In the genomic region with DNA sequence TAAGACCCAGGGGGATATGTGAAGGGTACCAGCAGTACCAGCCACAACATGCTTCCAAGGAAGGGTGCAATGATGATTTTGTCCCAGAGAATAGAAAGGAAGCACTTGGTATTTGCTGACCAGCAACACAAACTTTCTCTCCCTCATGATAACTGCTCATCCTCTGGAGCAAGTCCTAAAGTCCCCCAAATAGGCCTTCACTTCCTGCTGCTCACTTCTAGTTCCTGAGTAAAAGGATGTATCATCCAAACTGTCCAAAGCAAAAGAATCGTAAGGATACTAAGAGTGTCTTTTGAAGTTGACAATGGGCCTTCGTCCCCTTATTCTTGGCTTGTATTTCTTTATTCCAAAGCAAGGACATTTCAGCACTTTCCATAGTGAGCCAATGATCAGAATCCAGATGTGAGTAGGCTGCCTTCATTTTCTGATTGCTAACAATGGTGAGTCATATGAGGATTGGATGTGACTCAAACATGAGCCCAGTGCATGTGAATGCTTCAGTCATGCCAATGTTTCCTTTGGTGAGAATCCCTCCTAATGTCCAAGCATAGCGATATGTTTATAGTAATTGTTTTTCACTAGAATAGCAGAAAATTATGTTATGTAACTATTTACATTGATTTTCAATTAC, we compare ENCODE assay signal across 13 cellular contexts.
DNase-seq lines count a peak whose midpoint lies in the region; ATAC-seq, FAIRE-seq and TF ChIP-seq lines count a peak whose summit lies in the region.
"Had no signal": no experiment of that assay in that cellular context is flagged by ENCODE, and none has a peak within 500 bp of the region (broad histone marks: within the 10 kb centered on the region; RNA-seq: fewer than 3 reads in every experiment).

No MANE protein-coding gene starts in this region.

- BruUV-seq in mammary epithelial cell (replicated peaks; lab: Mats Ljungman, UMichigan) (no TSS peak), Calu3 (replicated peaks; lab: Mats Ljungman, UMichigan) (no TSS peak)

- FAIRE-seq in keratinocyte (lab: Jason Lieb, UNC), result peak; percentile 89

- H3K4me1 ChIP-seq in mammary epithelial cell (ENCODE audit: insufficient read depth, low read length) (peaks cover 2% of the 10 kb centered on the region), keratinocyte (ENCODE audit: control insufficient read depth, extremely low read depth, insufficient read depth, low read length) (no peaks in the 10 kb centered on the region), vagina (peaks cover 12% of the 10 kb centered on the region)

- TF ChIP-seq POLR2A in vagina (IDR thresholded peaks at IDR 0.05), result no peak

- H3K9me1 ChIP-seq in keratinocyte (ENCODE audit: control insufficient read depth, extremely low read depth, insufficient read depth, low read length), result no peaks in the 10 kb centered on the region

- no peak overlapping the region for H2AFZ ChIP-seq in mammary epithelial cell (ENCODE audit: low read depth, low read length)
- no peak overlapping the region for H2AFZ ChIP-seq in keratinocyte (ENCODE audit: control insufficient read depth, low read length)

- H3K9me3 Mint-ChIP-seq in activated naive CD4-positive, alpha-beta T cell treated with anti-CD3 and anti-CD28 coated beads, Interleukin-2, amount 50 U/mL, for 72 hours, result no peaks in the 10 kb centered on the region
- H3K9me3 Mint-ChIP-seq in Calu3 (ENCODE audit: low read depth, unreplicated experiment), result no peaks in the 10 kb centered on the region
- H3K9me3 Mint-ChIP-seq: activated naive CD4-positive, alpha-beta T cell treated with anti-CD3 and anti-CD28 coated beads, Interleukin-2, amount 10 ng/mL, durations not matched to agents 7 days and 5 days had no signal

- no peaks in the 10 kb centered on the region for H4K20me1 ChIP-seq in mammary epithelial cell (ENCODE audit: insufficient read depth, low read length)
- H4K20me1 ChIP-seq in keratinocyte (ENCODE audit: control insufficient read depth, extremely low read depth, insufficient read depth, low read length), result no peaks in the 10 kb centered on the region

- H3K4me2 ChIP-seq in mammary epithelial cell (ENCODE audit: insufficient read depth, low read depth, low read length), result no peak overlapping the region
- H3K4me2 ChIP-seq in keratinocyte (ENCODE audit: control insufficient read depth, extremely low read depth, insufficient read depth, low read depth, low read length), result no peak overlapping the region

- no peak overlapping the region for H3K9ac ChIP-seq in mammary epithelial cell (ENCODE audit: insufficient read depth, low read length)
- H3K9ac ChIP-seq in keratinocyte (ENCODE audit: control insufficient read depth, extremely low read depth, insufficient read depth, low read length), result no peak overlapping the region

- intact Hi-C loops in mammary epithelial cell (cut with micrococcal nuclease) (no loop called here), vagina (cut with DNase I) (no loop called here), Calu3 (cut with micrococcal nuclease; ENCODE audit: unreplicated experiment) (no loop called here)

- TF ChIP-seq CTCF in mammary epithelial cell (conservative IDR thresholded peaks at IDR 0.05 in 1 of 2, IDR thresholded peaks at IDR 0.05 in 1 of 2; ENCODE audit: extremely low read depth in 1 of 2, insufficient read depth in 1 of 2, low read depth in 1 of 2, low read length in 2 of 2) (no peak), keratinocyte (optimal IDR thresholded peaks at IDR 0.05 in 1 of 3, IDR thresholded peaks at IDR 0.05 in 1 of 3, conservative IDR thresholded peaks at IDR 0.05 in 1 of 3; ENCODE audit: extremely low read depth in 1 of 3, insufficient read depth in 2 of 3, low read length in 3 of 3) (no peak), vagina (IDR thresholded peaks at IDR 0.05) (no peak), Calu3 (IDR thresholded peaks at IDR 0.05; ENCODE audit: unreplicated experiment) (no peak)

- H3K9me3 ChIP-seq in mammary epithelial cell (replicated peaks; ENCODE audit: insufficient read depth, low read length) (no peaks in the 10 kb centered on the region), keratinocyte (ENCODE audit: control insufficient read depth, low read depth, low read length) (no peaks in the 10 kb centered on the region), vagina (no peaks in the 10 kb centered on the region)
- H3K9me3 ChIP-seq: SJSA1 had no signal

- H3K4me3 ChIP-seq in mammary epithelial cell (replicated peaks in 1 of 3; ENCODE audit: insufficient read depth in 1 of 3, low read depth in 2 of 3, low read length in 3 of 3) (no peak overlapping the region), keratinocyte (ENCODE audit: control insufficient read depth in 2 of 3, extremely low read depth in 1 of 3, insufficient read depth in 2 of 3, low read depth in 1 of 3, low read length in 3 of 3) (no peak overlapping the region), vagina (no peak overlapping the region)
- H3K4me3 ChIP-seq: SJSA1 had no signal

- CTCF ChIA-PET in mammary epithelial cell (lab: Charles Lee; ENCODE audit: low non-redundant PET) (no interaction called here), Calu3 (lab: Charles Lee) (no interaction called here)

- H3K36me3 Mint-ChIP-seq in activated naive CD4-positive, alpha-beta T cell treated with anti-CD3 and anti-CD28 coated beads, Interleukin-2, amount 50 U/mL, for 72 hours, result no peaks in the 10 kb centered on the region
- no peaks in the 10 kb centered on the region for H3K36me3 Mint-ChIP-seq in Calu3 (ENCODE audit: insufficient read depth, unreplicated experiment)
- H3K36me3 Mint-ChIP-seq: activated naive CD4-positive, alpha-beta T cell treated with anti-CD3 and anti-CD28 coated beads, Interleukin-2, amount 10 ng/mL, durations not matched to agents 7 days and 5 days had no signal

- no peak overlapping the region for H3K4me3 Mint-ChIP-seq in Calu3 (ENCODE audit: low read depth, unreplicated experiment)
- H3K4me3 Mint-ChIP-seq: activated naive CD4-positive, alpha-beta T cell treated with anti-CD3 and anti-CD28 coated beads, Interleukin-2, amount 10 ng/mL, durations not matched to agents 7 days and 5 days; B cell had no signal

- dilution Hi-C loops in mammary epithelial cell (cut with HindIII; ENCODE audit: low sequenced_read_pairs), result no loop called here
- dilution Hi-C loops in keratinocyte (cut with MboI; ENCODE audit: extremely low pct_ligation_motif_present, low sequenced_read_pairs), result no loop called here

- H3K27me3 ChIP-seq in mammary epithelial cell (ENCODE audit: insufficient read depth, low read length), result no peaks in the 10 kb centered on the region
- H3K27me3 ChIP-seq in keratinocyte (ENCODE audit: control insufficient read depth, extremely low read depth, insufficient read depth, low read length), result no peaks in the 10 kb centered on the region
- H3K27me3 ChIP-seq in vagina, result no peaks in the 10 kb centered on the region
- H3K27me3 ChIP-seq: SJSA1 had no signal

- H3K27me3 Mint-ChIP-seq in Calu3 (ENCODE audit: unreplicated experiment), result no peaks in the 10 kb centered on the region
- H3K27me3 Mint-ChIP-seq: activated naive CD4-positive, alpha-beta T cell treated with anti-CD3 and anti-CD28 coated beads, Interleukin-2, amount 10 ng/mL, durations not matched to agents 7 days and 5 days had no signal

- H3K4me1 Mint-ChIP-seq in Calu3 (ENCODE audit: low read depth, unreplicated experiment), result no peaks in the 10 kb centered on the region
- H3K4me1 Mint-ChIP-seq: activated naive CD4-positive, alpha-beta T cell treated with anti-CD3 and anti-CD28 coated beads, Interleukin-2, amount 10 ng/mL, durations not matched to agents 7 days and 5 days had no signal

- peak; percentile 44 to 69 for ATAC-seq in activated naive CD4-positive, alpha-beta T cell treated with anti-CD3 and anti-CD28 coated beads, Interleukin-2, amount 50 U/mL, for 72 hours
- no peak for ATAC-seq in HG03097 (IDR thresholded peaks at IDR 0.05; ENCODE audit: low FRiP score, unreplicated experiment)

- H3K36me3 ChIP-seq in mammary epithelial cell (ENCODE audit: insufficient read depth, low read length), result no peaks in the 10 kb centered on the region
- H3K36me3 ChIP-seq in keratinocyte (ENCODE audit: control insufficient read depth in 2 of 2, extremely low read depth in 1 of 2, insufficient read depth in 2 of 2, low read length in 2 of 2), result no peaks in the 10 kb centered on the region
- no peaks in the 10 kb centered on the region for H3K36me3 ChIP-seq in vagina
- H3K36me3 ChIP-seq: SJSA1 had no signal

- DNase-seq in activated naive CD4-positive, alpha-beta T cell treated with anti-CD3 and anti-CD28 coated beads, Interleukin-2, amount 50 U/mL, for 72 hours (ENCODE audit: low spot score in 2 of 2), result no peak
- DNase-seq in activated naive CD4-positive, alpha-beta T cell treated with anti-CD3 and anti-CD28 coated beads, Interleukin-2, amount 50 U/mL, for 16 hours, result no peak
- DNase-seq in mammary epithelial cell, result peak; percentile 74
- DNase-seq in keratinocyte (ENCODE audit: low read depth, low spot score), result peak; percentile 21
- DNase-seq in vagina (ENCODE audit: extremely low spot score in 2 of 2), result no peak
- no peak for DNase-seq in Calu3
- no peak for DNase-seq in NCI-H82 treated with DMSO at 0.1 percent for 48 hours (lab: John Stamatoyannopoulos, UW; ENCODE audit: unreplicated experiment)
- DNase-seq: activated CD4-positive, alpha-beta T cell treated with anti-CD3 and anti-CD28 coated beads for 48 hours; activated naive CD4-positive, alpha-beta T cell treated with anti-CD3 and anti-CD28 coated beads, Interleukin-2, amount 10 ng/mL, durations not matched to agents 7 days and 5 days; NCI-H345 had no signal

- H3K27ac ChIP-seq in mammary epithelial cell (ENCODE audit: insufficient read depth, low read depth, low read length), result no peak overlapping the region
- H3K27ac ChIP-seq in keratinocyte (ENCODE audit: control insufficient read depth, insufficient read depth, low read length), result no peak overlapping the region
- H3K27ac ChIP-seq in vagina, result peak overlapping the region; percentile 61
- H3K27ac ChIP-seq: SJSA1 had no signal

- in situ Hi-C loops in mammary epithelial cell (cut with MboI; ENCODE audit: low sequenced_read_pairs in 2 of 2), result no loop called here

- no peak overlapping the region for H3K27ac Mint-ChIP-seq in activated naive CD4-positive, alpha-beta T cell treated with anti-CD3 and anti-CD28 coated beads, Interleukin-2, amount 50 U/mL, for 72 hours
- H3K27ac Mint-ChIP-seq in Calu3 (ENCODE audit: unreplicated experiment), result no peak overlapping the region
- H3K27ac Mint-ChIP-seq: activated naive CD4-positive, alpha-beta T cell treated with anti-CD3 and anti-CD28 coated beads, Interleukin-2, amount 10 ng/mL, durations not matched to agents 7 days and 5 days; B cell had no signal

- H3K79me2 ChIP-seq in mammary epithelial cell (ENCODE audit: insufficient read depth, low read length), result no peaks in the 10 kb centered on the region
- H3K79me2 ChIP-seq in keratinocyte (ENCODE audit: control insufficient read depth, insufficient read depth, low read length), result no peaks in the 10 kb centered on the region

- 18% methylated on average over 3 of the region's 3 CpGs for WGBS in mammary epithelial cell (ENCODE audit: low coverage, missing lambda C conversion rate)

Comparison
In these comparisons a context has a peak if more than half of its experiments do, and no peak if none do; other contexts are left out.
1. DNase-seq: peak in mammary epithelial cell (single experiment) and keratinocyte (single experiment); none in activated naive CD4-positive, alpha-beta T cell treated with anti-CD3 and anti-CD28 coated beads, Interleukin-2, amount 50 U/mL, for 72 hours (0 of 2), activated naive CD4-positive, alpha-beta T cell treated with anti-CD3 and anti-CD28 coated beads, Interleukin-2, amount 50 U/mL, for 16 hours (single experiment), vagina (0 of 2), Calu3 (single experiment) and NCI-H82 treated with DMSO at 0.1 percent for 48 hours (single experiment).